ENCODE assay signal across 8 cellular contexts in the genomic region with DNA sequence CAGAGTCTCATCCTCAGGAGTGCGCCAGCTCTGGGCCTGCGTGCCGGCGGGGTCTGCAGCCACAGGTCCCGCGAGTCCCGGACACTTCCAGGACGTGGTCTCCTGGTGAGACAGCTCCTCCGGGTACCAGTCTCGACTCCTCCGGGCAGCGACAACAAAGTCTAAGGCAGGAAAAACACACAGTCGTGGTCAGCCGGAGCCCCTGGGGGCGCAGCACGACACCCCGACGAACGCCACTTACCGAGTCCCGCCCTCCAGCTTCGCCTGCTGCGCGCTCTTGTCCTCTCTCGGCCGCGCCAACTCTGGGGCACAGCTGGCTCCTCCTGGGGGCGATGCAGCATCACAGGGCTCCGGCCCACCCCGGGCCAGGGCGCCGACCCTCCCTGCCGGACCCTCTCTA. TPM values are rescaled to one million over a fixed set of nuclear protein-coding genes. Genes with fewer than 3 reads are reported as not detected.
DNase-seq lines count a peak whose midpoint lies in the region; ATAC-seq, FAIRE-seq and TF ChIP-seq lines count a peak whose summit lies in the region.

No MANE protein-coding gene starts in this region.

- H3K9me3 ChIP-seq in psoas muscle (no peaks in the 10 kb centered on the region), small intestine (ENCODE audit: control insufficient read depth, low read depth) (no peaks in the 10 kb centered on the region)

- H3K4me1 ChIP-seq in psoas muscle (peaks cover 10% of the 10 kb centered on the region), small intestine (ENCODE audit: control insufficient read depth in 2 of 2, insufficient read depth in 1 of 2, low read depth in 1 of 2, low read length in 1 of 2) (peaks cover 0 to 2% of the 10 kb centered on the region in 2 donors)

- peaks cover 0 to 28% (median 5%) of the 10 kb centered on the region in 3 donors for H3K27me3 ChIP-seq in psoas muscle (ENCODE audit: insufficient read depth in 3 of 3, low read length in 2 of 3)
- peaks cover 0 to 3% of the 10 kb centered on the region in 2 donors for H3K27me3 ChIP-seq in small intestine (ENCODE audit: control insufficient read depth in 2 of 2, insufficient read depth in 2 of 2, low read length in 2 of 2)

- FAIRE-seq in GM12891 (lab: Jason Lieb, UNC), result no peak
- no peak for FAIRE-seq in small intestine (lab: Jason Lieb, UNC)

- DNase-seq in DMS114 treated with DMSO at 0.1 percent for 48 hours (lab: John Stamatoyannopoulos, UW; ENCODE audit: unreplicated experiment), result peak; percentile 22
- peak; percentile 76 for DNase-seq in NCI-H748 (lab: John Stamatoyannopoulos, UW; ENCODE audit: unreplicated experiment)
- DNase-seq in fibroblast of mammary gland (ENCODE audit: low read depth), result no peak
- DNase-seq in psoas muscle, result no peak
- DNase-seq in GM12891 (ENCODE audit: insufficient read length, low spot score), result no peak
- DNase-seq in small intestine, result no peak

- H3K27ac ChIP-seq in psoas muscle (no peak overlapping the region), small intestine (ENCODE audit: low read depth in 1 of 2, low read length in 1 of 2) (no peak overlapping the region)

- intact Hi-C loops in psoas muscle (cut with DNase I), result no loop called here

- no peak for TF ChIP-seq POLR2A in GM12891 (IDR thresholded peaks at IDR 0.05; ENCODE audit: low read depth, low read length)

- H3K4me3 ChIP-seq in fibroblast of mammary gland (ENCODE audit: control insufficient read depth, low read depth, low read length) (peak overlapping the region; percentile 57), psoas muscle (peak overlapping the region; percentile 66), small intestine (ENCODE audit: low read depth in 1 of 2, low read length in 2 of 2) (no peak overlapping the region)

- no peaks in the 10 kb centered on the region for H3K36me3 ChIP-seq in psoas muscle (ENCODE audit: insufficient read depth in 1 of 2, low read depth in 1 of 2)
- H3K36me3 ChIP-seq in small intestine (ENCODE audit: control insufficient read depth in 2 of 2, insufficient read depth in 2 of 2, low read length in 2 of 2), result no peaks in the 10 kb centered on the region

- ATAC-seq in psoas muscle, result peak in 2 of 4 donors; percentile 23 to 24
- ATAC-seq in HG03175 (IDR thresholded peaks at IDR 0.05; ENCODE audit: unreplicated experiment), result no peak
- no peak for ATAC-seq in GM21515 (IDR thresholded peaks at IDR 0.05; ENCODE audit: unreplicated experiment)

- TF ChIP-seq CTCF in fibroblast of mammary gland (conservative IDR thresholded peaks at IDR 0.05; ENCODE audit: control insufficient read depth, insufficient read depth, low read depth, low read length) (no peak), psoas muscle (IDR thresholded peaks at IDR 0.05) (no peak)

- WGBS in psoas muscle, 3 donors, result 16 to 25% (median 18%) methylated on average over 33 of the region's 33 CpGs
- WGBS in small intestine, 3 donors, result 12 to 21% (median 17%) methylated on average over 27 to 33 of the region's 33 CpGs

TF ChIP-seq in GM12891, 5 proteins besides CTCF, POLR2A, EP300 and RAD21:
- TF ChIP-seq POLR2AphosphoS5 (IDR thresholded peaks at IDR 0.05; ENCODE audit: low read depth, low read length) (no peak), POU2F2 (IDR thresholded peaks at IDR 0.05; ENCODE audit: low read depth, low read length) (no peak), SPI1 (IDR thresholded peaks at IDR 0.05; ENCODE audit: low read depth, low read length) (no peak), PAX5 (IDR thresholded peaks at IDR 0.05; ENCODE audit: insufficient read depth, low read length, severe bottlenecking) (no peak), TAF1 (IDR thresholded peaks at IDR 0.05; ENCODE audit: low read depth, low read length) (no peak)

RNA-seq across cellular contexts. Expression of a gene that starts 13.4 kb away (rescaled TPM):
- total RNA-seq in psoas muscle, result 10 to 100 TPM; 13.6 to 21.4 (median 17.5) TPM
- polyA plus RNA-seq in psoas muscle, result 10 to 100 TPM; 11.1 to 28.9 (median 13.1) TPM
- 12.9 TPM for polyA plus RNA-seq in GM12891 (2012; ENCODE audit: low read depth, missing spikeins)
- polyA plus RNA-seq in small intestine, result 10 to 100 TPM in 2 of 3 donors, 1 to 10 TPM in 1; 7.6 to 11.4 (median 11.1) TPM

RNA-seq across cellular contexts. Expression of a gene that starts 13.8 kb away (rescaled TPM):
- 10 to 100 TPM; 23.1 to 40.9 (median 33.6) TPM for total RNA-seq in psoas muscle
- polyA plus RNA-seq in psoas muscle (100 to 1,000 TPM in 1 of 3 donors, 10 to 100 TPM in 2; 50.6 to 104 (median 60.4) TPM), small intestine (10 to 100 TPM; 57.5 to 61.6 (median 60.8) TPM)
- polyA plus RNA-seq in GM12891 (2012; ENCODE audit: low read depth, missing spikeins), result 48.9 TPM

RNA-seq across cellular contexts. Expression of a gene that starts 31.0 kb away (rescaled TPM):
- 10 to 100 TPM in 3 of 4 donors, 1 to 10 TPM in 1; 8.9 to 17.7 (median 12.0) TPM for total RNA-seq in psoas muscle
- 1 to 10 TPM; 3.9 to 9.6 (median 6.9) TPM for polyA plus RNA-seq in psoas muscle
- 8.6 TPM for polyA plus RNA-seq in GM12891 (2012; ENCODE audit: low read depth, missing spikeins)
- polyA plus RNA-seq in small intestine, result 1 to 10 TPM; 2.4 to 7.6 (median 3.1) TPM

Comparison
In these comparisons a context has a peak if more than half of its experiments do, and no peak if none do; other contexts are left out.
1. DNase-seq: peak in DMS114 treated with DMSO at 0.1 percent for 48 hours (single experiment) and NCI-H748 (single experiment); none in fibroblast of mammary gland (single experiment), psoas muscle (0 of 2), GM12891 (single experiment) and small intestine (single experiment).
2. H3K4me3 ChIP-seq: peak in fibroblast of mammary gland (single experiment) and psoas muscle (single experiment); none in small intestine (0 of 2).